ENCODE assay signal across 9 cellular contexts in genomic region chr9:122374885-122375420, GRCh38. TPM values are rescaled to one million over a fixed set of nuclear protein-coding genes. Genes with fewer than 3 reads are reported as not detected.
DNase-seq lines count a peak whose midpoint lies in the region; ATAC-seq and TF ChIP-seq lines count a peak whose summit lies in the region.
"Had no signal": no experiment of that assay in that cellular context is flagged by ENCODE, and none has a peak within 500 bp of the region (broad histone marks: within the 10 kb centered on the region; RNA-seq: fewer than 3 reads in every experiment).

No MANE protein-coding gene starts in this region.

- H3K36me3 ChIP-seq in psoas muscle (ENCODE audit: insufficient read depth in 1 of 2, low read depth in 1 of 2), result no peaks in the 10 kb centered on the region

- CTCF ChIA-PET in WTC11 (lab: Charles Lee), result interaction anchor here (0.8 to 2.0 kb wide), 9 partner anchors 9 to 437 kb away, joined by 3 to 16 read pairs (median 3); no protein-coding TSS in a partner anchor

- peaks cover 0 to 5% (median 0%) of the 10 kb centered on the region in 3 donors for H3K27me3 ChIP-seq in psoas muscle (ENCODE audit: insufficient read depth in 3 of 3, low read length in 2 of 3)

- no peak overlapping the region for H3K27ac ChIP-seq in psoas muscle

- peak; percentile 64 for DNase-seq in H4 (ENCODE audit: low spot score)
- DNase-seq in WTC11 (ENCODE audit: low spot score), result peak; percentile 34
- peak; percentile 87 for DNase-seq in left cardiac atrium
- peak; percentile 78 to 88 for DNase-seq in psoas muscle
- no peak for DNase-seq in stimulated activated CD4-positive, alpha-beta T cell treated with anti-CD3 and anti-CD28 coated beads, Interleukin-2, amount 100 ng/mL, for 48 hours
- DNase-seq in SKM-1 (lab: John Stamatoyannopoulos, UW; ENCODE audit: unreplicated experiment), result no peak
- DNase-seq in stimulated activated CD4-positive, alpha-beta T cell treated with anti-CD3 and anti-CD28 coated beads, Interleukin-2, amount 100 ng/mL, for 24 hours, result no peak
- no peak for DNase-seq in activated CD4-positive, alpha-beta T cell treated with anti-CD3 and anti-CD28 coated beads for 1 hour

- peaks cover 10% of the 10 kb centered on the region for H3K9me3 Mint-ChIP-seq in WTC11
- H3K9me3 Mint-ChIP-seq: central memory CD8-positive, alpha-beta T cell had no signal

- peaks cover 5% of the 10 kb centered on the region for H3K4me1 ChIP-seq in psoas muscle

- H3K36me3 Mint-ChIP-seq in WTC11, result 0 out of 2 replicates have a peak, but pooled peaks cover 3% of the 10 kb centered on the region

- H3K4me1 Mint-ChIP-seq in WTC11, result peaks cover 36% of the 10 kb centered on the region

- H3K27ac Mint-ChIP-seq in WTC11, result no peak overlapping the region

- ATAC-seq in WTC11 (peak; percentile 48), left cardiac atrium (peak; percentile 81 to 82), psoas muscle (peak; percentile 74 to 86 (median 77))

- peaks cover 4% of the 10 kb centered on the region for H3K9me3 ChIP-seq in psoas muscle

- TF ChIP-seq CTCF in WTC11 (IDR thresholded peaks at IDR 0.05) (no peak), psoas muscle (IDR thresholded peaks at IDR 0.05) (no peak)

- no peak overlapping the region for H3K4me3 ChIP-seq in psoas muscle

- intact Hi-C loops in left cardiac atrium (cut with DNase I), result no loop called here
- intact Hi-C loops in psoas muscle (cut with DNase I), result no loop called here

- WGBS in psoas muscle, 3 donors, result 22 to 34% (median 24%) methylated on average over 10 to 14 of the region's 14 CpGs

- H3K27me3 Mint-ChIP-seq in WTC11 (ENCODE audit: low read depth), result peaks cover 58% of the 10 kb centered on the region

- POLR2A ChIA-PET in WTC11 (lab: Charles Lee), result no interaction called here

- H3K4me3 Mint-ChIP-seq in WTC11, result peak overlapping the region; percentile 36
- H3K4me3 Mint-ChIP-seq: central memory CD8-positive, alpha-beta T cell had no signal

TF ChIP-seq in WTC11, 78 proteins besides CTCF, POLR2A, EP300 and RAD21:
- TF ChIP-seq ZNF138 (CRISPR knock-in tag; conservative IDR thresholded peaks at IDR 0.05), result no peak
- 0 out of 2 replicates have a peak, but pooled peaks have one; percentile 19 for TF ChIP-seq CREM (CRISPR knock-in tag; IDR thresholded peaks at IDR 0.05)
- no peak for TF ChIP-seq ZNF317 (CRISPR knock-in tag; IDR thresholded peaks at IDR 0.05; ENCODE audit: borderline replicate concordance, low read depth)
- no peak for TF ChIP-seq ZNF423 (CRISPR knock-in tag; IDR thresholded peaks at IDR 0.05)
- TF ChIP-seq TP53 (CRISPR knock-in tag; IDR thresholded peaks at IDR 0.05), result no peak
- TF ChIP-seq ZNF532 (CRISPR knock-in tag; IDR thresholded peaks at IDR 0.05; ENCODE audit: borderline replicate concordance), result no peak
- no peak for TF ChIP-seq ZNF416 (CRISPR knock-in tag; IDR thresholded peaks at IDR 0.05)
- TF ChIP-seq E2F5 (CRISPR knock-in tag; IDR thresholded peaks at IDR 0.05), result no peak

RNA-seq across cellular contexts. Expression of gene PTGS1, which starts 4.1 kb away (rescaled TPM):
- total RNA-seq in H4 (2014; rRNA removed; shearing (Covaris generic)), result 0.37 and 0.74 TPM in 2 replicates
- total RNA-seq in WTC11 (2021) (0.89 to 1.1 TPM (median 1.0 TPM) in 3 replicates), left cardiac atrium (10 to 100 TPM in 1 of 2 donors, 1 to 10 TPM in 1; 6.0 to 37.3 TPM), psoas muscle (1 to 10 TPM in 3 of 4 donors, under 1 TPM in 1; 0.78 to 3.8 (median 1.8) TPM)
- polyA plus RNA-seq in psoas muscle, result 1 to 10 TPM in 1 of 3 donors, under 1 TPM in 2; 0.56 to 5.6 (median 0.62) TPM

Comparison
In these comparisons a context has a peak if more than half of its experiments do, and no peak if none do; other contexts are left out.
1. DNase-seq: peak in H4 (single experiment), WTC11 (single experiment), left cardiac atrium (single experiment) and psoas muscle (2 of 2); none in stimulated activated CD4-positive, alpha-beta T cell treated with anti-CD3 and anti-CD28 coated beads, Interleukin-2, amount 100 ng/mL, for 48 hours (0 of 2), SKM-1 (single experiment), stimulated activated CD4-positive, alpha-beta T cell treated with anti-CD3 and anti-CD28 coated beads, Interleukin-2, amount 100 ng/mL, for 24 hours (0 of 2) and activated CD4-positive, alpha-beta T cell treated with anti-CD3 and anti-CD28 coated beads for 1 hour (single experiment).
2. Peak in every context shown above with its lines, with median percentiles within 50 percentile points of each other: ATAC-seq.